Comparison of ENCODE assay signal across 12 cellular contexts in the genomic region with DNA sequence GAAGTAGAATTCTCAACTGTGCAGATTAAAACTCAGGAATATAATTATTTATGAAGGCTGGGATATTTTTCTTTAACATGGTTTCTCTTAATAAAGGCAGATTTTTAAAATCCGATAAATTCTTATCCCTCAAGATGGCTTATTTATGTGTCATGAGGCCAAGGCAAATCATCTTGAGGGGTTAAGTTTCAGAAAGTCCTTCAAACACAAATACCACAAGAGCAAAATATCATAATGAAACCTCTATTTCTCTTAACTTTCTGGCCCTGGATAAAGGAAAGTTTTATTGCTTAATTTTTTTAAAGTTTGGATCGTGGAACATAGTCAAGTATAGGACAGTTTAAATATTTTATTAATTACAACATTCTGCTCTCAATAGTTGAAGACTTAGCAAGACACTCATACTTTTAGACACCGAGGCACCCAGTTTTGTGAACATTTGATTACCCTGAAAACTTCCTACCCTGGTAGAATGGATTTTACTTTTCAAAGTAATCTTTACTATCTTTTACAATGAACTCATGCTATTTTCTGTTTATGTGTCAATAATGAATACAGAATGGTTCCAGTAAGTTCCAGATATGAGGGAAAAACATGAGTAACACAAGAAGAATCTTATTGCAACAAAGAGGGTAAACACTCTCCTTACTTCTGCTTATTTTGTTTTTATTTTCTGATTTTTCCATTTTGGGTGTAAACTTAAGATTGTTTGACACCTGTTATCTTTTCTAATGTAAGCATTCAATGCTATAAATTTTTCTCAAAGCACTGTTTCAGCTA.
"Had no signal": no experiment of that assay in that cellular context is flagged by ENCODE, and none has a peak within 500 bp of the region (broad histone marks: within the 10 kb centered on the region; RNA-seq: fewer than 3 reads in every experiment).

No MANE protein-coding gene starts in this region.

- H3K27ac ChIP-seq: hepatocyte, neural progenitor cell, ovary, stomach, thoracic aorta, VCaP had no signal

- H3K36me3 Mint-ChIP-seq: neural progenitor cell had no signal

- H3K79me2 ChIP-seq: hepatocyte had no signal

- H3K4me3 Mint-ChIP-seq: activated CD4-positive, alpha-beta memory T cell treated with anti-CD3 and anti-CD28 coated beads, Interleukin-2, amount 10 ng/mL, durations not matched to agents 7 days and 5 days; central memory CD8-positive, alpha-beta T cell; dendritic cell treated with granulocyte-macrophage colony-stimulating factor and Interleukin-4, amounts not matched to agents 40 ng/mL and 50 ng/mL, for 4 days; effector memory CD8-positive, alpha-beta T cell; neural progenitor cell had no signal

- H3K27me3 Mint-ChIP-seq: activated CD4-positive, alpha-beta memory T cell treated with anti-CD3 and anti-CD28 coated beads, Interleukin-2, amount 10 ng/mL, durations not matched to agents 7 days and 5 days; dendritic cell treated with granulocyte-macrophage colony-stimulating factor and Interleukin-4, amounts not matched to agents 40 ng/mL and 50 ng/mL, for 4 days; effector memory CD8-positive, alpha-beta T cell had no signal

- H3K27me3 ChIP-seq: hepatocyte, neural progenitor cell, ovary, stomach had no signal

- H2AFZ ChIP-seq: hepatocyte, neural progenitor cell had no signal

- H3K4me1 Mint-ChIP-seq: activated CD4-positive, alpha-beta memory T cell treated with anti-CD3 and anti-CD28 coated beads, Interleukin-2, amount 10 ng/mL, durations not matched to agents 7 days and 5 days; central memory CD8-positive, alpha-beta T cell; neural progenitor cell had no signal

- H3K4me2 ChIP-seq: hepatocyte, neural progenitor cell had no signal

- H3K9ac ChIP-seq: neural progenitor cell had no signal

- H3K27ac Mint-ChIP-seq: activated CD4-positive, alpha-beta memory T cell treated with anti-CD3 and anti-CD28 coated beads, Interleukin-2, amount 10 ng/mL, durations not matched to agents 7 days and 5 days; dendritic cell treated with granulocyte-macrophage colony-stimulating factor and Interleukin-4, amounts not matched to agents 40 ng/mL and 50 ng/mL, for 4 days; effector memory CD8-positive, alpha-beta T cell; neural progenitor cell had no signal

- DNase-seq: activated CD4-positive, alpha-beta memory T cell treated with anti-CD3 and anti-CD28 coated beads, Interleukin-2, amount 10 ng/mL, durations not matched to agents 7 days and 5 days; effector memory CD8-positive, alpha-beta T cell; ovary; stomach; T-helper 1 cell had no signal

- ATAC-seq: effector memory CD8-positive, alpha-beta T cell; esophagus mucosa had no signal

- H3K4me3 ChIP-seq: hepatocyte, neural progenitor cell, ovary, stomach, thoracic aorta had no signal

- H3K9me3 ChIP-seq: ovary, stomach, thoracic aorta had no signal

- H3K9me3 Mint-ChIP-seq: activated CD4-positive, alpha-beta memory T cell treated with anti-CD3 and anti-CD28 coated beads, Interleukin-2, amount 10 ng/mL, durations not matched to agents 7 days and 5 days; neural progenitor cell had no signal

- H3K4me1 ChIP-seq: neural progenitor cell, stomach had no signal

- H3K36me3 ChIP-seq: neural progenitor cell, ovary, stomach, thoracic aorta had no signal
